Comparison of ENCODE assay signal across 21 cellular contexts in genomic region chr12:9127936-9128663, GRCh38. TPM values are rescaled to one million over a fixed set of nuclear protein-coding genes. Genes with fewer than 3 reads are reported as not detected.
DNase-seq lines count a peak whose midpoint lies in the region; ATAC-seq, FAIRE-seq and TF ChIP-seq lines count a peak whose summit lies in the region.
"Had no signal": no experiment of that assay in that cellular context is flagged by ENCODE, and none has a peak within 500 bp of the region (broad histone marks: within the 10 kb centered on the region; RNA-seq: fewer than 3 reads in every experiment).

No MANE protein-coding gene starts in this region.

- H2BK120ac ChIP-seq in neuronal stem cell (ENCODE audit: low read depth, low read length): no peak overlapping the region

- TF ChIP-seq EP300 in HepG2 (IDR thresholded peaks at IDR 0.05; ENCODE audit: low read depth in 2 of 2, low read length in 2 of 2) (no peak), HepG2 (CRISPR knock-in tag; IDR thresholded peaks at IDR 0.05; ENCODE audit: borderline replicate concordance) (no peak)

- peaks cover 43% of the 10 kb centered on the region for H3K9me3 Mint-ChIP-seq in Caco-2 (ENCODE audit: unreplicated experiment)

- H3K14ac ChIP-seq in neuronal stem cell (ENCODE audit: low read length): peak overlapping the region; percentile 56

- POLR2A ChIA-PET in Caco-2 (lab: Charles Lee): no interaction called here
- POLR2A ChIA-PET in HepG2 (lab: Yijun Ruan, JAX): interaction anchor here (5.4 kb wide), 1 partner anchor 13 kb away, joined by 40 read pairs; the partner anchor contains the start of gene A2M

- H3K4me1 ChIP-seq in Caco-2: peaks cover 23% of the 10 kb centered on the region
- H3K4me1 ChIP-seq in Peyer's patch: peaks cover 0 to 6% (median 0%) of the 10 kb centered on the region in 4 donors
- H3K4me1 ChIP-seq in HepG2 (ENCODE audit: insufficient read depth, low read length): peaks cover 81% of the 10 kb centered on the region
- H3K4me1 ChIP-seq in neuronal stem cell (ENCODE audit: control insufficient read depth in 2 of 2, insufficient read depth in 1 of 2, low read depth in 1 of 2, low read length in 2 of 2): no peaks in the 10 kb centered on the region
- H3K4me1 ChIP-seq in thyroid gland: no peaks in the 10 kb centered on the region
- H3K4me1 ChIP-seq: BE2C had no signal

- peaks cover 15% of the 10 kb centered on the region for H3K4me1 Mint-ChIP-seq in Caco-2 (ENCODE audit: low read depth, unreplicated experiment)
- H3K4me1 Mint-ChIP-seq: CD4-positive, CD25-positive, alpha-beta regulatory T cell had no signal

- no peak overlapping the region for H4K8ac ChIP-seq in neuronal stem cell (ENCODE audit: low read depth, low read length)

- H4K91ac ChIP-seq in neuronal stem cell (ENCODE audit: low read depth, low read length, poor library complexity): no peak overlapping the region

- H3K9ac ChIP-seq in HepG2 (ENCODE audit: insufficient read depth, low read depth, low read length) (no peak overlapping the region), neuronal stem cell (ENCODE audit: low read depth, low read length, poor library complexity) (no peak overlapping the region)

- no peak for FAIRE-seq in HepG2 (lab: Jason Lieb, UNC)
- FAIRE-seq: D721Med, GM12892, GM18507, H1 had no signal

- H3K9me3 ChIP-seq in Caco-2: peaks cover 19% of the 10 kb centered on the region
- H3K9me3 ChIP-seq in Peyer's patch: no peaks in the 10 kb centered on the region
- 0 out of 2 replicates have a peak, but pooled peaks cover 4% of the 10 kb centered on the region for H3K9me3 ChIP-seq in HepG2 (ENCODE audit: low read length)
- peaks cover 6 to 40% of the 10 kb centered on the region in 2 donors for H3K9me3 ChIP-seq in neuronal stem cell (replicated peaks in 1 of 2; ENCODE audit: control insufficient read depth in 2 of 2, insufficient read depth in 1 of 2, low read depth in 1 of 2, low read length in 2 of 2)
- no peaks in the 10 kb centered on the region for H3K9me3 ChIP-seq in thyroid gland
- H3K9me3 ChIP-seq: BE2C had no signal

- H3K4me2 ChIP-seq in HepG2 (ENCODE audit: low read depth, low read length) (no peak overlapping the region), neuronal stem cell (ENCODE audit: insufficient read depth, low read length, poor library complexity, severe bottlenecking) (no peak overlapping the region)

- peak overlapping the region; percentile 15 for H3K18ac ChIP-seq in neuronal stem cell (ENCODE audit: low read length)

- H2BK5ac ChIP-seq in neuronal stem cell (ENCODE audit: low read length): no peak overlapping the region

- peaks cover 2% of the 10 kb centered on the region; the same call in 1 of the 2 replicates for H3K36me3 ChIP-seq in Caco-2 (ENCODE audit: control insufficient read depth, insufficient read depth, low read length)
- H3K36me3 ChIP-seq in Peyer's patch: no peaks in the 10 kb centered on the region
- H3K36me3 ChIP-seq in HepG2 (replicated peaks in 1 of 2; ENCODE audit: control insufficient read depth in 1 of 2, insufficient read depth in 2 of 2, low read length in 2 of 2): no peaks in the 10 kb centered on the region
- H3K36me3 ChIP-seq in neuronal stem cell (replicated peaks in 1 of 2; ENCODE audit: control insufficient read depth in 2 of 2, insufficient read depth in 2 of 2, low read length in 2 of 2): no peaks in the 10 kb centered on the region
- no peaks in the 10 kb centered on the region for H3K36me3 ChIP-seq in thyroid gland
- H3K36me3 ChIP-seq: BE2C had no signal

- no peaks in the 10 kb centered on the region for H4K20me1 ChIP-seq in HepG2 (ENCODE audit: insufficient read depth, low read length)

- no peak overlapping the region for H2BK12ac ChIP-seq in neuronal stem cell (ENCODE audit: low read length)

- H2BK15ac ChIP-seq in neuronal stem cell (ENCODE audit: low read length): no peak overlapping the region

- no peaks in the 10 kb centered on the region for H3K27me3 Mint-ChIP-seq in Caco-2 (ENCODE audit: insufficient read depth, unreplicated experiment)
- H3K27me3 Mint-ChIP-seq: CD8-positive, alpha-beta memory T cell had no signal

- intact Hi-C loops in Caco-2 (cut with micrococcal nuclease; ENCODE audit: unreplicated experiment): no loop called here
- intact Hi-C loops in HepG2 (cut with micrococcal nuclease; ENCODE audit: unreplicated experiment): no loop called here
- intact Hi-C loops in thyroid gland (cut with DNase I): no loop called here

- H3K27me3 ChIP-seq in Caco-2 (replicated peaks; ENCODE audit: control insufficient read depth, insufficient read depth, low read length) (no peaks in the 10 kb centered on the region), Peyer's patch (no peaks in the 10 kb centered on the region), HepG2 (ENCODE audit: control insufficient read depth in 1 of 2, insufficient read depth in 2 of 2, low read length in 2 of 2) (no peaks in the 10 kb centered on the region; a peak in 1 of 5 replicates), neuronal stem cell (ENCODE audit: control insufficient read depth in 3 of 3, insufficient read depth in 3 of 3, low read depth in 1 of 3, low read length in 3 of 3) (no peaks in the 10 kb centered on the region), thyroid gland (no peaks in the 10 kb centered on the region)

- H3K4ac ChIP-seq in neuronal stem cell (ENCODE audit: low read length): no peak overlapping the region

- H3K27ac Mint-ChIP-seq in Caco-2 (ENCODE audit: unreplicated experiment): peak overlapping the region; percentile 3

- ATAC-seq in HepG2: no peak
- no peak for ATAC-seq in GM21528 (IDR thresholded peaks at IDR 0.05; ENCODE audit: low FRiP score, unreplicated experiment)
- no peak for ATAC-seq in GM18870 (IDR thresholded peaks at IDR 0.05; ENCODE audit: unreplicated experiment)

- no peak overlapping the region for H3K4me3 Mint-ChIP-seq in Caco-2 (ENCODE audit: unreplicated experiment)
- H3K4me3 Mint-ChIP-seq: CD4-positive, CD25-positive, alpha-beta regulatory T cell; CD8-positive, alpha-beta memory T cell had no signal

- peak overlapping the region; percentile 28 for H2AK5ac ChIP-seq in neuronal stem cell (ENCODE audit: low read depth, low read length)

- H2AFZ ChIP-seq in HepG2 (ENCODE audit: low read length) (no peak overlapping the region), neuronal stem cell (ENCODE audit: low read length) (no peak overlapping the region)

- no peak for TF ChIP-seq CTCF in Caco-2 (IDR thresholded peaks at IDR 0.05; ENCODE audit: insufficient read depth in 1 of 2, low read depth in 1 of 2, low read length in 1 of 2, severe bottlenecking in 1 of 2, unreplicated experiment in 1 of 2)
- TF ChIP-seq CTCF in Peyer's patch (IDR thresholded peaks at IDR 0.05): no peak
- TF ChIP-seq CTCF in HepG2 (CRISPR knock-in tag; IDR thresholded peaks at IDR 0.05): no peak
- no peak for TF ChIP-seq CTCF in thyroid gland (IDR thresholded peaks at IDR 0.05)

- no peak overlapping the region for H3K27ac ChIP-seq in Peyer's patch
- H3K27ac ChIP-seq in HepG2 (ENCODE audit: extremely low read length, insufficient read depth, low read length): no peak overlapping the region
- no peak overlapping the region for H3K27ac ChIP-seq in neuronal stem cell (replicated peaks; ENCODE audit: low read length)
- H3K27ac ChIP-seq in thyroid gland: no peak overlapping the region

- no peaks in the 10 kb centered on the region for H3K36me3 Mint-ChIP-seq in Caco-2 (ENCODE audit: insufficient read depth, unreplicated experiment)
- H3K36me3 Mint-ChIP-seq: CD4-positive, CD25-positive, alpha-beta regulatory T cell had no signal

- H3K4me3 ChIP-seq in Caco-2 (ENCODE audit: low read depth, low read length) (no peak overlapping the region), Peyer's patch (no peak overlapping the region), HepG2 (replicated peaks in 1 of 3; ENCODE audit: insufficient read depth in 1 of 3, low read depth in 2 of 3, low read length in 3 of 3) (no peak overlapping the region), neuronal stem cell (ENCODE audit: low read length in 2 of 2) (no peak overlapping the region), thyroid gland (replicated peaks in 1 of 3) (no peak overlapping the region)

- H3K79me1 ChIP-seq in neuronal stem cell (ENCODE audit: low read depth, low read length): no peaks in the 10 kb centered on the region

- CTCF ChIA-PET in Caco-2 (lab: Charles Lee): no interaction called here
- CTCF ChIA-PET in HepG2 (lab: Yijun Ruan, JAX; ENCODE audit: low intra/inter-chr PET ratio, low total read pairs): no interaction called here

- no peak overlapping the region for H3K23ac ChIP-seq in neuronal stem cell (ENCODE audit: low read depth, low read length, poor library complexity)

- TF ChIP-seq POLR2A in Peyer's patch (IDR thresholded peaks at IDR 0.05) (no peak), HepG2 (IDR thresholded peaks at IDR 0.05; ENCODE audit: insufficient read depth in 1 of 2, low read depth in 2 of 2, low read length in 2 of 2) (no peak), thyroid gland (IDR thresholded peaks at IDR 0.05) (no peak)

- H3K79me2 ChIP-seq in HepG2 (ENCODE audit: insufficient read depth, low read length): no peaks in the 10 kb centered on the region

- in situ Hi-C loops in HepG2 (cut with HindIII; ENCODE audit: extremely low pct_ligation_motif_present, low pct_unique_long_range_greater_than_20kb): no loop called here

- BruUV-seq in Caco-2 (replicated peaks; lab: Mats Ljungman, UMichigan) (no TSS peak), HepG2 (replicated peaks; lab: Mats Ljungman, UMichigan) (no TSS peak)

- no peak for TF ChIP-seq RAD21 in HepG2 (CRISPR knock-in tag; IDR thresholded peaks at IDR 0.05)

- DNase-seq in Caco-2 (no peak), Peyer's patch (peak in 2 of 3 donors; percentile 35 to 45), HepG2 (ENCODE audit: low spot score) (no peak), neuronal stem cell (ENCODE audit: low spot score) (no peak), thyroid gland (no peak), H4 (ENCODE audit: low spot score) (no peak)
- DNase-seq: BE2C; C1 segment of cervical spinal cord; CD4-positive, CD25-positive, alpha-beta regulatory T cell; CD8-positive, alpha-beta memory T cell; COR-L47; GDM1; HCEC 1CT had no signal

- WGBS in HepG2 (ENCODE audit: low lambda C conversion rate): 98% methylated on average over 19 of the region's 36 CpGs
- no CpG with 5 or more reads among the region's 36 CpGs for WGBS in neuronal stem cell (ENCODE audit: extremely low coverage in 2 of 2, insufficient read length in 2 of 2, insufficient replicate concordance in 1 of 2), 2 donors
- WGBS in thyroid gland, 2 donors: 96 to 97% methylated on average over 29 to 35 of the region's 36 CpGs

RNA-seq across cellular contexts. Expression of gene A2M, which starts 12.4 kb away (rescaled TPM):
- 0.60 and 1.00 TPM in 2 replicates for total RNA-seq in Caco-2 (2022)
- 100 to 1,000 TPM in 1 of 4 donors, 10 to 100 TPM in 3; 39.8 to 201 (median 88.8) TPM for total RNA-seq in Peyer's patch
- total RNA-seq in HepG2 (2016; rRNA removed; fragmentation: Illumina TruSeq; extraction: Trizol): 1,675 and 2,807 TPM in 2 replicates
- 234 and 270 TPM in 2 replicates for total RNA-seq in HepG2 (2016; cell fraction: cytosol; rRNA removed; fragmentation: Illumina TruSeq; extraction: Trizol; ENCODE audit: low read depth)
- 1,476 and 2,691 TPM in 2 replicates for total RNA-seq in HepG2 (2016; cell fraction: insoluble cytoplasmic fraction; rRNA removed; fragmentation: Illumina TruSeq; extraction: Trizol)
- 813 and 957 TPM in 2 replicates for total RNA-seq in HepG2 (2016; cell fraction: membrane; rRNA removed; fragmentation: Illumina TruSeq; extraction: Trizol)
- 2,507 and 2,973 TPM in 2 replicates for total RNA-seq in HepG2 (2016; cell fraction: nucleus; rRNA removed; fragmentation: Illumina TruSeq; extraction: Trizol)
- polyA plus RNA-seq in HepG2 (2011; rRNA removed): 6,551 and 8,760 TPM in 2 replicates
- 4,485 and 9,624 TPM in 2 replicates for polyA plus RNA-seq in HepG2 (2011; cell fraction: cytosol; rRNA removed)
- 2,489 and 3,325 TPM in 2 replicates for polyA plus RNA-seq in HepG2 (2011; cell fraction: nucleus; rRNA removed)
- polyA plus RNA-seq in HepG2 (2012): 4,336 and 6,335 TPM in 2 replicates
- polyA plus RNA-seq in HepG2 (2016; cell fraction: cytosol; fragmentation: Illumina TruSeq; extraction: Trizol; ENCODE audit: low read depth): 214 and 262 TPM in 2 replicates
- 1,149 and 1,250 TPM in 2 replicates for polyA plus RNA-seq in HepG2 (2016; cell fraction: insoluble cytoplasmic fraction; fragmentation: Illumina TruSeq; extraction: Trizol; ENCODE audit: low read depth)
- polyA plus RNA-seq in HepG2 (2016; cell fraction: membrane; fragmentation: Illumina TruSeq; extraction: Trizol; ENCODE audit: low read depth): 465 and 618 TPM in 2 replicates
- polyA plus RNA-seq in HepG2 (2016; cell fraction: nucleus; fragmentation: Illumina TruSeq; extraction: Trizol; ENCODE audit: insufficient read depth, low read depth): 2,564 and 2,683 TPM in 2 replicates
- polyA minus RNA-seq in HepG2 (2011; rRNA and poly(A)+ RNA removed; ENCODE audit: low replicate concordance): 3.9 and 4,519 TPM in 2 replicates
- 3,071 and 7,219 TPM in 2 replicates for polyA minus RNA-seq in HepG2 (2011; cell fraction: cytosol; rRNA and poly(A)+ RNA removed)
- 2,321 and 4,395 TPM in 2 replicates for polyA minus RNA-seq in HepG2 (2011; cell fraction: nucleus; rRNA and poly(A)+ RNA removed)
- polyA plus RNA-seq in neuronal stem cell (2013, experiment 1 of 2): 0.06 TPM
- polyA plus RNA-seq in neuronal stem cell (2013, experiment 2 of 2): 0.06 TPM
- total RNA-seq in thyroid gland: 100 to 1,000 TPM; 124 to 345 (median 219) TPM
- total RNA-seq in H4 (2014; rRNA removed; shearing (Covaris generic)): 5.3 and 5.6 TPM in 2 replicates
- total RNA-seq: A172; CD4-positive, CD25-positive, alpha-beta regulatory T cell; H1; HT-29 had no signal
- polyA plus RNA-seq: CD4-positive, CD25-positive, alpha-beta regulatory T cell had no signal

Comparison
In these comparisons a context has a peak if more than half of its experiments do, and no peak if none do; other contexts are left out.
1. DNase-seq: peak in Peyer's patch (2 of 3); none in Caco-2 (0 of 2), HepG2 (single experiment), neuronal stem cell (single experiment), thyroid gland (0 of 2) and H4 (single experiment).